1 cellular context compared by ENCODE assay signal in the genomic region with DNA sequence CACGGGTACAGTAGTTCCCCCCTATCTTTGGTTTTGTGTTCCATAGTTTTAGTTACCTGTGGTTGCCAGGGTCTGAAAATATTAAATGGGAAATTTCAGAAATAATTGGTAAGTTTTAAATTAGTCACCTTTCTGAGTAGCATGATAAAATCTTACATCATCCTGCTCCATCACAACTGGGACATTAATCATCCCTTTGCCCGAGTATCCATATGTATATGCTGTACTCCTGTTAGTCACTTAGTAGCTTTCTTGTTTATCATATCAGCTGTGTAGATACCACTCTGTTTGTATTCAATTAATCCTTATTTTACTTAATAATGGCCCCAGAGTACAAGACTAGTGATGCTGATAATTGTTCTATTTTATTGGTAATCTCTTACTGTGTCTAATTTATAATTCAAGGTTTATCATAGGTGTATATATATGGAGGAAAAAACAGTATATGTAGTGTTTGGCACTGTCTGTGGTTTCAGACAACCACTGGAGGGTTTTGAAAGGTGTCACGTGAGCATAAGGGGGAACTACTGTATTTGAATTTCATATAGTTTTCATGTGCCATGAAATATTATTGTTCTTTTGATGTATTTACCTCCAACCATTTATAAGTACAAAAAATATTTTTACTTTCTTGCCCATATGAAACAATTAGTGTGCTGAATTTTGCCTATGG.
TF ChIP-seq lines count a peak whose summit lies in the region.

No MANE protein-coding gene starts in this region.

TF ChIP-seq in K562, 482 proteins besides CTCF, POLR2A, EP300 and RAD21:
- TF ChIP-seq FOSL1 (tag; conservative IDR thresholded peaks at IDR 0.05): peak; percentile 37; the same call in 1 of the 2 replicates
- TF ChIP-seq MEIS2 (IDR thresholded peaks at IDR 0.05; ENCODE audit: partially characterized antibody): peak; percentile 64
- no peak for TF ChIP-seq CEBPG (CRISPR knock-in tag; IDR thresholded peaks at IDR 0.05)
- peak in 1 of 2 experiments; percentile 49; a peak in 1 of 4 replicates for TF ChIP-seq CEBPG (tag; conservative IDR thresholded peaks at IDR 0.05 in 1 of 2, IDR thresholded peaks at IDR 0.05 in 1 of 2)
- TF ChIP-seq ATF3 (IDR thresholded peaks at IDR 0.05): peak; percentile 66
- TF ChIP-seq ATF3 (CRISPR knock-in tag; conservative IDR thresholded peaks at IDR 0.05): no peak
- TF ChIP-seq ZNF696 (CRISPR knock-in tag; conservative IDR thresholded peaks at IDR 0.05): no peak
- no peak for TF ChIP-seq THRAP3 (IDR thresholded peaks at IDR 0.05; ENCODE audit: borderline replicate concordance)
- no peak for TF ChIP-seq ZNF561 (CRISPR knock-in tag; conservative IDR thresholded peaks at IDR 0.05)
